In genomic region chrX:54640103-54640428, GRCh38 we compare ENCODE assay signal across 8 cellular contexts.
A peak's percentile ranks its signal among the peaks of the same experiment; 100 is the strongest.
DNase-seq lines count a peak whose midpoint lies in the region; ATAC-seq and TF ChIP-seq lines count a peak whose summit lies in the region.

No MANE protein-coding gene starts in this region.

- peaks cover under 1% of the 10 kb centered on the region for H3K9me3 Mint-ChIP-seq in activated CD4-positive, alpha-beta memory T cell treated with anti-CD3 and anti-CD28 coated beads, Interleukin-2, amount 10 ng/mL, durations not matched to agents 7 days and 5 days

- H3K4me1 Mint-ChIP-seq in activated CD4-positive, alpha-beta memory T cell treated with anti-CD3 and anti-CD28 coated beads, Interleukin-2, amount 10 ng/mL, durations not matched to agents 7 days and 5 days: peaks cover 9% of the 10 kb centered on the region

- intact Hi-C loops in spleen (cut with DNase I; ENCODE audit: low total_unique reads): no loop called here

- POLR2A ChIA-PET in HEK293 (lab: Yijun Ruan, JAX): interaction anchor here (1.2 to 1.9 kb wide), 7 partner anchors 9 to 956 kb away, joined by 4 to 14 read pairs (median 7); partner anchors contain the start of genes APEX2, GNL3L, MAGED2 and PHF8
- POLR2A ChIA-PET in activated CD4-positive, alpha-beta memory T cell treated with anti-CD3 and anti-CD28 coated beads, Interleukin-2, amount 10 ng/mL, durations not matched to agents 7 days and 5 days (lab: Charles Lee): interaction anchor here (0.9 to 2.2 kb wide), 17 partner anchors 110 to 1415 kb away, joined by 3 to 28 read pairs (median 6); partner anchors contain the start of genes APEX2, FAM120C, GNL3L and HUWE1

- no peak for ATAC-seq in HG02973 (IDR thresholded peaks at IDR 0.05; ENCODE audit: unreplicated experiment)
- no peak for ATAC-seq in HG03196 (IDR thresholded peaks at IDR 0.05; ENCODE audit: unreplicated experiment)
- no peak for ATAC-seq in GM21381 (IDR thresholded peaks at IDR 0.05; ENCODE audit: unreplicated experiment)

- no peaks in the 10 kb centered on the region for H3K27me3 Mint-ChIP-seq in activated CD4-positive, alpha-beta memory T cell treated with anti-CD3 and anti-CD28 coated beads, Interleukin-2, amount 10 ng/mL, durations not matched to agents 7 days and 5 days

- peak overlapping the region; percentile 98 for H3K27ac Mint-ChIP-seq in activated CD4-positive, alpha-beta memory T cell treated with anti-CD3 and anti-CD28 coated beads, Interleukin-2, amount 10 ng/mL, durations not matched to agents 7 days and 5 days

- 67% methylated on average over 4 of the region's 4 CpGs for WGBS in hepatocyte (ENCODE audit: low lambda C conversion rate, missing lambda C conversion rate)
- 8 to 41% (median 16%) methylated on average over 4 of the region's 4 CpGs for WGBS in spleen, 5 donors

- H3K4me3 Mint-ChIP-seq in activated CD4-positive, alpha-beta memory T cell treated with anti-CD3 and anti-CD28 coated beads, Interleukin-2, amount 10 ng/mL, durations not matched to agents 7 days and 5 days: peak overlapping the region; percentile 87

- H3K9me3 ChIP-seq in HEK293 (ENCODE audit: control insufficient read depth, insufficient read depth, low read depth, low read length) (no peaks in the 10 kb centered on the region), hepatocyte (ENCODE audit: low read depth) (no peaks in the 10 kb centered on the region), spleen (peaks cover 0 to 8% (median 0%) of the 10 kb centered on the region in 8 donors)

- CTCF ChIA-PET in HEK293 (lab: Yijun Ruan, JAX): interaction anchor here (0.6 to 1.5 kb wide), 9 partner anchors 15 to 340 kb away, joined by 3 to 7 read pairs (median 4); no protein-coding TSS in a partner anchor
- CTCF ChIA-PET in activated CD4-positive, alpha-beta memory T cell treated with anti-CD3 and anti-CD28 coated beads, Interleukin-2, amount 10 ng/mL, durations not matched to agents 7 days and 5 days (lab: Charles Lee): interaction anchor here (0.9 to 1.9 kb wide), 7 partner anchors 111 to 520 kb away, joined by 3 to 9 read pairs (median 5); partner anchors contain the start of genes APEX2 and GNL3L

- peak overlapping the region; percentile 67 for H3K4me2 ChIP-seq in hepatocyte

- H3K4me3 ChIP-seq in HEK293 (ENCODE audit: low read depth, low read length) (no peak overlapping the region), hepatocyte (no peak overlapping the region), spleen (peak overlapping the region in 5 of 8 donors; percentile 18 to 66 (median 36))

- H3K4me1 ChIP-seq in HEK293 (ENCODE audit: control insufficient read depth, insufficient read depth, low read length): no peaks in the 10 kb centered on the region
- peaks cover 7% of the 10 kb centered on the region for H3K4me1 ChIP-seq in hepatocyte (ENCODE audit: insufficient read depth)
- peaks cover 0 to 7% (median 2%) of the 10 kb centered on the region in 6 donors for H3K4me1 ChIP-seq in spleen

- H3K36me3 ChIP-seq in HEK293 (ENCODE audit: control insufficient read depth in 2 of 2, insufficient read depth in 1 of 2, low read length in 2 of 2) (no peaks in the 10 kb centered on the region), hepatocyte (replicated peaks; ENCODE audit: insufficient read depth, low read depth) (no peaks in the 10 kb centered on the region), spleen (no peaks in the 10 kb centered on the region)

- DNase-seq in activated CD4-positive, alpha-beta memory T cell treated with anti-CD3 and anti-CD28 coated beads, Interleukin-2, amount 10 ng/mL, durations not matched to agents 7 days and 5 days: no peak
- DNase-seq in hepatocyte (ENCODE audit: low spot score) (no peak), spleen (no peak), Kasumi-1 (lab: John Stamatoyannopoulos, UW) (no peak)

- no peak for TF ChIP-seq POLR2A in spleen (IDR thresholded peaks at IDR 0.05)

- TF ChIP-seq CTCF in HEK293 (tag by site-specific recombination; IDR thresholded peaks at IDR 0.05): no peak
- TF ChIP-seq CTCF in hepatocyte (IDR thresholded peaks at IDR 0.05; ENCODE audit: poor library complexity): no peak
- no peak for TF ChIP-seq CTCF in spleen (IDR thresholded peaks at IDR 0.05 in 8 of 11, conservative IDR thresholded peaks at IDR 0.05 in 3 of 11)

- H3K9me2 ChIP-seq in hepatocyte (replicated peaks; ENCODE audit: insufficient read depth): no peaks in the 10 kb centered on the region

- peak overlapping the region; percentile 88 for H3K27ac ChIP-seq in HEK293 (ENCODE audit: extremely low read depth, low read depth, low read length)
- H3K27ac ChIP-seq in hepatocyte: peak overlapping the region; percentile 97
- peak overlapping the region; percentile 63 to 92 (median 90) for H3K27ac ChIP-seq in spleen

- H3K36me3 Mint-ChIP-seq in activated CD4-positive, alpha-beta memory T cell treated with anti-CD3 and anti-CD28 coated beads, Interleukin-2, amount 10 ng/mL, durations not matched to agents 7 days and 5 days (ENCODE audit: low read depth): no peaks in the 10 kb centered on the region

- peak overlapping the region; percentile 25 for H2AFZ ChIP-seq in hepatocyte

- H3K79me2 ChIP-seq in hepatocyte: no peaks in the 10 kb centered on the region

- no peaks in the 10 kb centered on the region for H4K20me1 ChIP-seq in hepatocyte (ENCODE audit: insufficient read depth, poor library complexity, severe bottlenecking)

- H3K27me3 ChIP-seq in hepatocyte (no peaks in the 10 kb centered on the region), spleen (replicated peaks in 1 of 7) (no peaks in the 10 kb centered on the region)

TF ChIP-seq in HEK293, 187 proteins besides CTCF, POLR2A, EP300 and RAD21:
- no peak for TF ChIP-seq EGR2 (tag by site-specific recombination; IDR thresholded peaks at IDR 0.05; ENCODE audit: low read depth)
- TF ChIP-seq ZNF704 (tag by site-specific recombination; IDR thresholded peaks at IDR 0.05): no peak
- TF ChIP-seq GLI4 (tag by site-specific recombination; IDR thresholded peaks at IDR 0.05): no peak
- TF ChIP-seq ZNF366 (tag by site-specific recombination; conservative IDR thresholded peaks at IDR 0.05): 0 out of 2 replicates have a peak, but pooled peaks have one; percentile 4
- peak; percentile 91 for TF ChIP-seq PRDM4 (tag by site-specific recombination; IDR thresholded peaks at IDR 0.05)
- 0 out of 2 replicates have a peak, but pooled peaks have one; percentile 5 for TF ChIP-seq TRIM28 (IDR thresholded peaks at IDR 0.05; ENCODE audit: borderline replicate concordance, low read length)

Comparison
In these comparisons a context has a peak if more than half of its experiments do, and no peak if none do; other contexts are left out.
1. H3K4me3 ChIP-seq: peak in spleen (5 of 8); none in HEK293 (single experiment) and hepatocyte (single experiment).
2. Peak in every context shown above with its lines, with median percentiles within 50 percentile points of each other: H3K27ac ChIP-seq.